ENCODE assay signal across 16 cellular contexts in the genomic region with DNA sequence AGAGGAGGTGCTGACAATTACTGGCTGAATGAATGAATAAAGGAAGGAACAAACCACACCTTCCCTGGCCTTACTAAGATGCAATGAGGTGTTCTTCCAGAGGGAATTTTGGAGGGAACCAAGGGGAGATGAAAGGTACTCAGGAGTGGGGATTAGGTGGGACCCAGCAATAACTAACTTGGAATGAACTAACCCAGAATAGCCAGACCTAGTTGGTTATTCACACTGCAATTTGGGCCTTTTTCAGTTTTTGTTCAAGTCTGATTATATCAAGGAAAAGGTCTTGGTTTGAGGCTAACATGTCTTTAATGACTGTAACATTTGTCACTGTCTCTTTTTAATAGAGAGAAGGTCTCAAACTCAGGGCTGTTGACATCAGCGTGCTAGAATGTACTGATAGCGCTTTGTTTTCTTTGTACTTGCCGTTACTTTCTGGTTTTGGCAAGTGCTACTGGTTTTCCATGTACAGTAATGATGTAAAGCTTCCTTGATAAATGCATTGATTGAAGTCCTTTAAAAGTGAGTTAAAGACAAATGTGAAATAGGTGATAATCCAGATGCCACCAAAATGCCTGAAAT. TPM values are rescaled to one million over a fixed set of nuclear protein-coding genes. Genes with fewer than 3 reads are reported as not detected.
DNase-seq lines count a peak whose midpoint lies in the region; ATAC-seq and TF ChIP-seq lines count a peak whose summit lies in the region.
"Had no signal": no experiment of that assay in that cellular context is flagged by ENCODE, and none has a peak within 500 bp of the region (broad histone marks: within the 10 kb centered on the region; RNA-seq: fewer than 3 reads in every experiment).

No MANE protein-coding gene starts in this region.

- H3K27ac Mint-ChIP-seq in naive thymus-derived CD4-positive, alpha-beta T cell = peak overlapping the region in 5 of 9 donors; percentile 1 to 78 (median 14)
- H3K27ac Mint-ChIP-seq: T-helper 2 cell treated with Interferon-gamma antibody and Interleukin-4, amounts not matched to agents 5 μg/mL and 100 μg/mL, for 36 hours had no signal

- H3K27me3 ChIP-seq in right atrium auricular region (no peaks in the 10 kb centered on the region), brain microvascular endothelial cell (replicated peaks) (no peaks in the 10 kb centered on the region), uterus (no peaks in the 10 kb centered on the region)
- H3K27me3 ChIP-seq in naive thymus-derived CD4-positive, alpha-beta T cell (ENCODE audit: control insufficient read depth in 2 of 2, insufficient read depth in 2 of 2, low read length in 2 of 2) = peaks cover 0 to 4% of the 10 kb centered on the region in 2 donors
- H3K27me3 ChIP-seq: breast epithelium had no signal

- CTCF ChIA-PET in naive thymus-derived CD4-positive, alpha-beta T cell (lab: Charles Lee) = no interaction called here

- in situ Hi-C loops in brain microvascular endothelial cell (cut with HindIII; ENCODE audit: low pct_ligation_motif_present, low sequenced_read_pairs) = no loop called here

- H3K4me3 ChIP-seq in right atrium auricular region (no peak overlapping the region), brain microvascular endothelial cell (ENCODE audit: low read depth, low read length) (no peak overlapping the region), uterus (no peak overlapping the region)
- no peak overlapping the region for H3K4me3 ChIP-seq in naive thymus-derived CD4-positive, alpha-beta T cell (ENCODE audit: low read length)
- H3K4me3 ChIP-seq: breast epithelium, hepatocyte had no signal

- peaks cover 0 to 1% (median 0%) of the 10 kb centered on the region in 11 donors for H3K9me3 Mint-ChIP-seq in naive thymus-derived CD4-positive, alpha-beta T cell
- H3K9me3 Mint-ChIP-seq: T-helper 2 cell treated with Interferon-gamma antibody and Interleukin-4, amounts not matched to agents 5 μg/mL and 100 μg/mL, for 36 hours had no signal

- TF ChIP-seq CTCF in right atrium auricular region (IDR thresholded peaks at IDR 0.05) = no peak
- no peak for TF ChIP-seq CTCF in brain microvascular endothelial cell (IDR thresholded peaks at IDR 0.05; ENCODE audit: low read depth, low read length, missing control alignments)
- TF ChIP-seq CTCF in uterus (IDR thresholded peaks at IDR 0.05) = no peak

- no peak for ATAC-seq in Right ventricle myocardium superior (ENCODE audit: poor library complexity)
- ATAC-seq in naive thymus-derived CD4-positive, alpha-beta T cell = no peak

- intact Hi-C loops in Right ventricle myocardium superior (cut with DNase I) (no loop called here), uterus (cut with DNase I; ENCODE audit: low total_unique reads) (no loop called here)
- intact Hi-C loops in naive thymus-derived CD4-positive, alpha-beta T cell (cut with micrococcal nuclease) = loop anchor here (5.0 to 10.0 kb wide), 2 partner anchors 115 to 503 kb away; no protein-coding TSS in a partner anchor

- H3K4me1 ChIP-seq in right atrium auricular region = peaks cover 0 to 82% of the 10 kb centered on the region in 2 donors
- peaks cover 0 to 6% of the 10 kb centered on the region in 2 donors for H3K4me1 ChIP-seq in naive thymus-derived CD4-positive, alpha-beta T cell (ENCODE audit: control insufficient read depth in 2 of 2, insufficient read depth in 2 of 2, low read length in 2 of 2)
- H3K4me1 ChIP-seq in uterus = peaks cover 0 to 12% of the 10 kb centered on the region in 2 donors

- peaks cover 11 to 18% (median 14%) of the 10 kb centered on the region in 7 donors for H3K4me1 Mint-ChIP-seq in naive thymus-derived CD4-positive, alpha-beta T cell

- H3K36me3 ChIP-seq in right atrium auricular region (no peaks in the 10 kb centered on the region), brain microvascular endothelial cell (replicated peaks) (no peaks in the 10 kb centered on the region), uterus (no peaks in the 10 kb centered on the region)
- no peaks in the 10 kb centered on the region for H3K36me3 ChIP-seq in naive thymus-derived CD4-positive, alpha-beta T cell (ENCODE audit: control insufficient read depth in 2 of 3, insufficient read depth in 3 of 3, low read length in 3 of 3)
- H3K36me3 ChIP-seq: breast epithelium had no signal

- POLR2A ChIA-PET in naive thymus-derived CD4-positive, alpha-beta T cell (lab: Charles Lee) = interaction anchor here (0.6 kb wide), 1 partner anchor 175 kb away, joined by 3 read pairs; no protein-coding TSS in a partner anchor

- H3K27me3 Mint-ChIP-seq in naive thymus-derived CD4-positive, alpha-beta T cell = peaks cover 0 to 39% (median 5%) of the 10 kb centered on the region in 5 donors

- peak overlapping the region in 1 of 10 donors; percentile 15 for H3K4me3 Mint-ChIP-seq in naive thymus-derived CD4-positive, alpha-beta T cell
- H3K4me3 Mint-ChIP-seq: T-helper 2 cell treated with Interferon-gamma antibody and Interleukin-4, amounts not matched to agents 5 μg/mL and 100 μg/mL, for 36 hours had no signal

- DNase-seq in right atrium auricular region (ENCODE audit: low spot score) (no peak), Right ventricle myocardium superior (no peak), brain microvascular endothelial cell (peak; percentile 75), uterus (no peak), 8988T (no peak), NCI-H1436 treated with DMSO at 0.1 percent for 48 hours (lab: John Stamatoyannopoulos, UW) (no peak), NCI-H1694 treated with DMSO at 0.1 percent for 48 hours (lab: John Stamatoyannopoulos, UW) (no peak)
- DNase-seq in naive thymus-derived CD4-positive, alpha-beta T cell = no peak
- DNase-seq: activated CD4-positive, alpha-beta T cell treated with anti-CD3 and anti-CD28 coated beads, Interleukin-2, amount 50 U/mL, for 4 hours; MV-4-11; NCI-H446; occipital lobe had no signal

- peaks cover 0 to 4% (median 0%) of the 10 kb centered on the region in 5 donors for H3K36me3 Mint-ChIP-seq in naive thymus-derived CD4-positive, alpha-beta T cell

- H3K27ac ChIP-seq in right atrium auricular region (peak overlapping the region; percentile 66 to 87), brain microvascular endothelial cell (peak overlapping the region; percentile 30), uterus (peak overlapping the region; percentile 21 to 97)
- no peak overlapping the region for H3K27ac ChIP-seq in naive thymus-derived CD4-positive, alpha-beta T cell (ENCODE audit: low read depth, low read length)
- H3K27ac ChIP-seq: epithelial cell of prostate, hepatocyte had no signal

- H3K9me3 ChIP-seq in right atrium auricular region (no peaks in the 10 kb centered on the region), uterus (no peaks in the 10 kb centered on the region)
- no peaks in the 10 kb centered on the region for H3K9me3 ChIP-seq in naive thymus-derived CD4-positive, alpha-beta T cell (ENCODE audit: control insufficient read depth in 2 of 3, low read length in 3 of 3)
- H3K9me3 ChIP-seq: breast epithelium had no signal

- no peak for TF ChIP-seq POLR2A in uterus (IDR thresholded peaks at IDR 0.05)

RNA-seq across cellular contexts. Expression of a gene that starts 3.2 kb away (rescaled TPM):
- total RNA-seq in right atrium auricular region (10 to 100 TPM; 44.5 to 93.1 TPM), Right ventricle myocardium superior (53.1 TPM), uterus (100 to 1,000 TPM in 3 of 4 donors, 10 to 100 TPM in 1; 54.7 to 343 (median 121) TPM)
- total RNA-seq in naive thymus-derived CD4-positive, alpha-beta T cell = 10 to 100 TPM in 2 of 5 experiments, 1 to 10 TPM in 3; 1.9 to 82.5 (median 7.5) TPM
- polyA plus RNA-seq in naive thymus-derived CD4-positive, alpha-beta T cell = under 1 TPM in 1 of 2 donors, not detected in 1; 0.38 TPM

Comparison
In these comparisons a context has a peak if more than half of its experiments do, and no peak if none do; other contexts are left out.
1. intact Hi-C loops: an anchor here in naive thymus-derived CD4-positive, alpha-beta T cell (5.0 to 10.0 kb wide); none called in Right ventricle myocardium superior and uterus.